1 cellular context compared by ENCODE assay signal in the genomic region with DNA sequence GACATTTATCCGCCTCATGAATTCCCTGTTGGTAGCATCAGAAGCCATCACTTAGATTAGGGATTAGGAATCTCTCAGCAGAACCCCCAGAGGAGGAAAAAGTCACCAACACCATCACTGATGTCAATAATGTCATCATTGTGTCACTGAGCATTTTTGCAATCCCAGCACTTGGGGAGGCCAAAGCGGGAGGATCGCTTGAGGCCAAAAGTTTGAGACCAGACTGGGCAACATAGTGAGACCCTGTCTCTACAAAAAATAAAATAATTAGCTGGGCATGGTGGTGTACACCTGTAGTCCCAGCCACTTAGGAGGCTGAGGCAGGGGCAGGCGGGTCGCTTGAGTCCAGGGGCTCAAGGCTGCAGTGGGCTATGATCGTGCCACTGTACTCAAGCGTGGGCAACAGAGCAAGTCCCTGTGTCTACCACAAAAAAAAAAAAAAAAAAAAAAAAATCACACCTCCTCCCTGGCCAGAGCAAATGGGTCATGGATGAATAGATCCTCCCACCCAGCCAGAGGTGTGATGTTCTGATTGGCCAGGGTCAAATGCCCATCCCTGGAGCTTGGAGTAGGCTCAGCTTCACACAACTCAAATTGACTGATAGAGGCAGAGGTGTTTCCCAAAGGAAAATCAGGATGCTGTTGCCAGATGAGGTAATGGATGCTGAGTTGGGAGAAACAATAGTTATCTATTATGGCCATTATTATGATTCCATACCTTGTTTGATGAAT.
TF ChIP-seq lines count a peak whose summit lies in the region.

No MANE protein-coding gene starts in this region.

TF ChIP-seq in GM23338, 12 proteins besides CTCF, POLR2A, EP300 and RAD21 (continued from another document):
- TF ChIP-seq, protein P1, sequence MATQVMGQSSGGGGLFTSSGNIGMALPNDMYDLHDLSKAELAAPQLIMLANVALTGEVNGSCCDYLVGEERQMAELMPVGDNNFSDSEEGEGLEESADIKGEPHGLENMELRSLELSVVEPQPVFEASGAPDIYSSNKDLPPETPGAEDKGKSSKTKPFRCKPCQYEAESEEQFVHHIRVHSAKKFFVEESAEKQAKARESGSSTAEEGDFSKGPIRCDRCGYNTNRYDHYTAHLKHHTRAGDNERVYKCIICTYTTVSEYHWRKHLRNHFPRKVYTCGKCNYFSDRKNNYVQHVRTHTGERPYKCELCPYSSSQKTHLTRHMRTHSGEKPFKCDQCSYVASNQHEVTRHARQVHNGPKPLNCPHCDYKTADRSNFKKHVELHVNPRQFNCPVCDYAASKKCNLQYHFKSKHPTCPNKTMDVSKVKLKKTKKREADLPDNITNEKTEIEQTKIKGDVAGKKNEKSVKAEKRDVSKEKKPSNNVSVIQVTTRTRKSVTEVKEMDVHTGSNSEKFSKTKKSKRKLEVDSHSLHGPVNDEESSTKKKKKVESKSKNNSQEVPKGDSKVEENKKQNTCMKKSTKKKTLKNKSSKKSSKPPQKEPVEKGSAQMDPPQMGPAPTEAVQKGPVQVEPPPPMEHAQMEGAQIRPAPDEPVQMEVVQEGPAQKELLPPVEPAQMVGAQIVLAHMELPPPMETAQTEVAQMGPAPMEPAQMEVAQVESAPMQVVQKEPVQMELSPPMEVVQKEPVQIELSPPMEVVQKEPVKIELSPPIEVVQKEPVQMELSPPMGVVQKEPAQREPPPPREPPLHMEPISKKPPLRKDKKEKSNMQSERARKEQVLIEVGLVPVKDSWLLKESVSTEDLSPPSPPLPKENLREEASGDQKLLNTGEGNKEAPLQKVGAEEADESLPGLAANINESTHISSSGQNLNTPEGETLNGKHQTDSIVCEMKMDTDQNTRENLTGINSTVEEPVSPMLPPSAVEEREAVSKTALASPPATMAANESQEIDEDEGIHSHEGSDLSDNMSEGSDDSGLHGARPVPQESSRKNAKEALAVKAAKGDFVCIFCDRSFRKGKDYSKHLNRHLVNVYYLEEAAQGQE (IDR thresholded peaks at IDR 0.05; ENCODE audit: unreplicated experiment) = no peak
- TF ChIP-seq, protein P2, sequence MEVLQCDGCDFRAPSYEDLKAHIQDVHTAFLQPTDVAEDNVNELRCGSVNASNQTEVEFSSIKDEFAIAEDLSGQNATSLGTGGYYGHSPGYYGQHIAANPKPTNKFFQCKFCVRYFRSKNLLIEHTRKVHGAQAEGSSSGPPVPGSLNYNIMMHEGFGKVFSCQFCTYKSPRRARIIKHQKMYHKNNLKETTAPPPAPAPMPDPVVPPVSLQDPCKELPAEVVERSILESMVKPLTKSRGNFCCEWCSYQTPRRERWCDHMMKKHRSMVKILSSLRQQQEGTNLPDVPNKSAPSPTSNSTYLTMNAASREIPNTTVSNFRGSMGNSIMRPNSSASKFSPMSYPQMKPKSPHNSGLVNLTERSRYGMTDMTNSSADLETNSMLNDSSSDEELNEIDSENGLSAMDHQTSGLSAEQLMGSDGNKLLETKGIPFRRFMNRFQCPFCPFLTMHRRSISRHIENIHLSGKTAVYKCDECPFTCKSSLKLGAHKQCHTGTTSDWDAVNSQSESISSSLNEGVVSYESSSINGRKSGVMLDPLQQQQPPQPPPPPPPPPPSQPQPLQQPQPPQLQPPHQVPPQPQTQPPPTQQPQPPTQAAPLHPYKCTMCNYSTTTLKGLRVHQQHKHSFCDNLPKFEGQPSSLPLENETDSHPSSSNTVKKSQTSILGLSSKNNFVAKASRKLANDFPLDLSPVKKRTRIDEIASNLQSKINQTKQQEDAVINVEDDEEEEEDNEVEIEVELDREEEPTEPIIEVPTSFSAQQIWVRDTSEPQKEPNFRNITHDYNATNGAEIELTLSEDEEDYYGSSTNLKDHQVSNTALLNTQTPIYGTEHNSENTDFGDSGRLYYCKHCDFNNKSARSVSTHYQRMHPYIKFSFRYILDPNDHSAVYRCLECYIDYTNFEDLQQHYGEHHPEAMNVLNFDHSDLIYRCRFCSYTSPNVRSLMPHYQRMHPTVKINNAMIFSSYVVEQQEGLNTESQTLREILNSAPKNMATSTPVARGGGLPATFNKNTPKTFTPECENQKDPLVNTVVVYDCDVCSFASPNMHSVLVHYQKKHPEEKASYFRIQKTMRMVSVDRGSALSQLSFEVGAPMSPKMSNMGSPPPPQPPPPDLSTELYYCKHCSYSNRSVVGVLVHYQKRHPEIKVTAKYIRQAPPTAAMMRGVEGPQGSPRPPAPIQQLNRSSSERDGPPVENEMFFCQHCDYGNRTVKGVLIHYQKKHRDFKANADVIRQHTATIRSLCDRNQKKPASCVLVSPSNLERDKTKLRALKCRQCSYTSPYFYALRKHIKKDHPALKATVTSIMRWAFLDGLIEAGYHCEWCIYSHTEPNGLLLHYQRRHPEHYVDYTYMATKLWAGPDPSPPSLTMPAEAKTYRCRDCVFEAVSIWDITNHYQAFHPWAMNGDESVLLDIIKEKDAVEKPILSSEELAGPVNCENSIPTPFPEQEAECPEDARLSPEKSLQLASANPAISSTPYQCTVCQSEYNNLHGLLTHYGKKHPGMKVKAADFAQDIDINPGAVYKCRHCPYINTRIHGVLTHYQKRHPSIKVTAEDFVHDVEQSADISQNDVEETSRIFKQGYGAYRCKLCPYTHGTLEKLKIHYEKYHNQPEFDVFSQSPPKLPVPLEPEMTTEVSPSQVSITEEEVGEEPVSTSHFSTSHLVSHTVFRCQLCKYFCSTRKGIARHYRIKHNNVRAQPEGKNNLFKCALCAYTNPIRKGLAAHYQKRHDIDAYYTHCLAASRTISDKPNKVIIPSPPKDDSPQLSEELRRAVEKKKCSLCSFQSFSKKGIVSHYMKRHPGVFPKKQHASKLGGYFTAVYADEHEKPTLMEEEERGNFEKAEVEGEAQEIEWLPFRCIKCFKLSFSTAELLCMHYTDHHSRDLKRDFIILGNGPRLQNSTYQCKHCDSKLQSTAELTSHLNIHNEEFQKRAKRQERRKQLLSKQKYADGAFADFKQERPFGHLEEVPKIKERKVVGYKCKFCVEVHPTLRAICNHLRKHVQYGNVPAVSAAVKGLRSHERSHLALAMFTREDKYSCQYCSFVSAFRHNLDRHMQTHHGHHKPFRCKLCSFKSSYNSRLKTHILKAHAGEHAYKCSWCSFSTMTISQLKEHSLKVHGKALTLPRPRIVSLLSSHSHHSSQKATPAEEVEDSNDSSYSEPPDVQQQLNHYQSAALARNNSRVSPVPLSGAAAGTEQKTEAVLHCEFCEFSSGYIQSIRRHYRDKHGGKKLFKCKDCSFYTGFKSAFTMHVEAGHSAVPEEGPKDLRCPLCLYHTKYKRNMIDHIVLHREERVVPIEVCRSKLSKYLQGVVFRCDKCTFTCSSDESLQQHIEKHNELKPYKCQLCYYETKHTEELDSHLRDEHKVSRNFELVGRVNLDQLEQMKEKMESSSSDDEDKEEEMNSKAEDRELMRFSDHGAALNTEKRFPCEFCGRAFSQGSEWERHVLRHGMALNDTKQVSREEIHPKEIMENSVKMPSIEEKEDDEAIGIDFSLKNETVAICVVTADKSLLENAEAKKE (CRISPR knock-in tag; IDR thresholded peaks at IDR 0.05) = no peak
- TF ChIP-seq JUNB (IDR thresholded peaks at IDR 0.05; ENCODE audit: unreplicated experiment) (no peak), EZH2phosphoT487 (IDR thresholded peaks at IDR 0.05; ENCODE audit: unreplicated experiment) (no peak)
